Comparison of ENCODE assay signal across 8 cellular contexts in the genomic region with DNA sequence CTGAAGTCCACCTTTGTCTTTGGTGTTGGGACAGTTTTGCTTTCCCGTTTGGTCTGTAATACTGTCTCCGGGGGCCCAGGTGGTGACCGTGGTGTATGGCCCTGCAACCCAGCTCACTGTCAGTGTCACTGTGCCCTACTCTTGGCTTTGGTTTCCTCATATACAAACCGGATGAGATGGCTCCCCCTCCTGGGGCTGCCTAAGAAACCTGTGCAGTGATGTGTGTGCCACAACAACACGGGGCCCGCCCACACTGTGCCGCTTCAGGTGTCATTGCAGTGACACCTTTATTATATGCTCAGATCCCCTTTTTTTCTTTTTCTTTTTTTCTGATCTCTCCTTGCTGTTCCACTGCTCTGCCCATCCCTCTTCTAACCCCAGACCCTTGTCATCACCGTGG.
DNase-seq lines count a peak whose midpoint lies in the region; ATAC-seq and TF ChIP-seq lines count a peak whose summit lies in the region.

No MANE protein-coding gene starts in this region.

- H3K27me3 Mint-ChIP-seq in activated CD4-positive, alpha-beta T cell treated with anti-CD3 and anti-CD28 coated beads for 36 hours = no peaks in the 10 kb centered on the region

- POLR2A ChIA-PET in activated CD4-positive, alpha-beta T cell treated with anti-CD3 and anti-CD28 coated beads for 36 hours (lab: Charles Lee) = no interaction called here

- H3K4me3 Mint-ChIP-seq in activated CD4-positive, alpha-beta T cell treated with anti-CD3 and anti-CD28 coated beads for 36 hours = no peak overlapping the region

- 73 to 78% methylated on average over 8 of the region's 8 CpGs for WGBS in sigmoid colon, 2 donors

- ATAC-seq in activated CD4-positive, alpha-beta T cell treated with anti-CD3 and anti-CD28 coated beads for 36 hours = peak; percentile 68
- ATAC-seq in HG03064 (IDR thresholded peaks at IDR 0.05; ENCODE audit: low read depth, unreplicated experiment) = peak; percentile 97

- CTCF ChIA-PET in activated CD4-positive, alpha-beta T cell treated with anti-CD3 and anti-CD28 coated beads for 36 hours (lab: Charles Lee) = no interaction called here

- H3K27ac Mint-ChIP-seq in activated CD4-positive, alpha-beta T cell treated with anti-CD3 and anti-CD28 coated beads for 36 hours = no peak overlapping the region

- no peak overlapping the region for H3K4me3 ChIP-seq in sigmoid colon

- TF ChIP-seq EP300 in sigmoid colon (IDR thresholded peaks at IDR 0.05) = no peak

- H3K9me3 Mint-ChIP-seq in activated CD4-positive, alpha-beta T cell treated with anti-CD3 and anti-CD28 coated beads for 36 hours (ENCODE audit: low read depth) = no peaks in the 10 kb centered on the region

- peaks cover 0 to 17% (median 0%) of the 10 kb centered on the region in 4 donors for H3K36me3 ChIP-seq in sigmoid colon

- H3K9me3 ChIP-seq in sigmoid colon = no peaks in the 10 kb centered on the region

- H3K27ac ChIP-seq in sigmoid colon = no peak overlapping the region

- no peak for TF ChIP-seq CTCF in sigmoid colon (IDR thresholded peaks at IDR 0.05)

- H3K36me3 Mint-ChIP-seq in activated CD4-positive, alpha-beta T cell treated with anti-CD3 and anti-CD28 coated beads for 36 hours (ENCODE audit: low read depth) = peaks cover 2% of the 10 kb centered on the region

- DNase-seq in activated CD4-positive, alpha-beta T cell treated with anti-CD3 and anti-CD28 coated beads for 36 hours = peak; percentile 68
- DNase-seq in activated CD4-positive, alpha-beta T cell treated with anti-CD3 and anti-CD28 coated beads for 1 hour = no peak
- peak; percentile 24 to 38 for DNase-seq in activated CD4-positive, alpha-beta T cell treated with anti-CD3 and anti-CD28 coated beads, Interleukin-2, amount 50 U/mL, for 48 hours
- DNase-seq in stimulated activated CD8-positive, alpha-beta memory T cell treated with anti-CD3 and anti-CD28 coated beads, Interleukin-4, amount 100 ng/mL, for 24 hours (ENCODE audit: low read depth) = peak; percentile 7
- DNase-seq in sigmoid colon (no peak), hippocampal formation (lab: John Stamatoyannopoulos, UW) (no peak), SHP77 treated with DMSO at 0.1 percent for 48 hours (lab: John Stamatoyannopoulos, UW) (no peak)

- H3K27me3 ChIP-seq in sigmoid colon = no peaks in the 10 kb centered on the region

- peaks cover 15% of the 10 kb centered on the region for H3K4me1 Mint-ChIP-seq in activated CD4-positive, alpha-beta T cell treated with anti-CD3 and anti-CD28 coated beads for 36 hours

- H3K4me1 ChIP-seq in sigmoid colon = no peaks in the 10 kb centered on the region

- no peak for TF ChIP-seq POLR2A in sigmoid colon (IDR thresholded peaks at IDR 0.05)

- intact Hi-C loops in activated CD4-positive, alpha-beta T cell treated with anti-CD3 and anti-CD28 coated beads for 36 hours (cut with DNase I, micrococcal nuclease) = no loop called here
- intact Hi-C loops in sigmoid colon (cut with DNase I) = no loop called here

Comparison
In these comparisons a context has a peak if more than half of its experiments do, and no peak if none do; other contexts are left out.
1. DNase-seq: peak in activated CD4-positive, alpha-beta T cell treated with anti-CD3 and anti-CD28 coated beads for 36 hours (single experiment), activated CD4-positive, alpha-beta T cell treated with anti-CD3 and anti-CD28 coated beads, Interleukin-2, amount 50 U/mL, for 48 hours (2 of 2) and stimulated activated CD8-positive, alpha-beta memory T cell treated with anti-CD3 and anti-CD28 coated beads, Interleukin-4, amount 100 ng/mL, for 24 hours (single experiment); none in activated CD4-positive, alpha-beta T cell treated with anti-CD3 and anti-CD28 coated beads for 1 hour (single experiment), sigmoid colon (single experiment), hippocampal formation (0 of 2) and SHP77 treated with DMSO at 0.1 percent for 48 hours (single experiment).